8 cellular contexts compared by ENCODE assay signal in the genomic region with DNA sequence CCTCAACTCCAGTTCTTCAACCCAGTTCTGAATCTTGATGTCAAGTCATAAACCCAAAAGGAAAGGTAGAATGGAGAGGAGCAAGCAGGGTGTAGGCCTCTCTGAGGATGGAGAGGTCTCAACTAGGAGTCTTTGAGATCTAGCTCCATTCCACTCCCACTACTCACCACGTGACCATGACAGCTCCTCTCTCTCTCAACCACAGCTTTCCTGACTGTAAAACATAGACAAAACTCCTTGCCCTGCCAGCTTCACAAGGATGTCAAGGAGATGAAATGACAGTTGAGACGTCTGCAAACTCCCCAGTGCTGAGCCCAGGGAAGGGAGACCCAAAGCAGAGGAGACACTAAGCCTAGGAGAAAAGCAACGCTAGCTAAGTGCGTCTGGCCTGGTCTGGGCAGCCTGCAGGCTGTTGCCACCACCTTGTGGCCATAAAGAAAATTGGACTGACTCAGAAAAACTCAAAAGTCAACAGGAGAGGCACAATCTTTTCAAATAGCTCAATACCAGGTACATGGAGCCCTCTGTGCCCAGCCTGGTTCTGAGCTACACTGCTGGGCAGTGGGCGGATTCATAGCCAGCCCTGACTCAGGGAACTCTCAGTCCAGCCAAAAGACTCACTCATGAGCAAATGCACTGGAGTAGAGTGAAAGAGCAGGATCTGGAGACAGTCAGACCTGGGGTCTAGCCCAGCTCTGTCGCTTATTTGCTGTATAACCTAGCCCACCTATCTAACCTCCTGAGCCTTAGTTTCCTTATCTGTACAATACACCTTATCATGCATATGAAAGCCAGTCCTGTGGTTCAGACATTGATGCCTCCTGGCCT. TPM values are rescaled to one million over a fixed set of nuclear protein-coding genes. Genes with fewer than 3 reads are reported as not detected.
DNase-seq lines count a peak whose midpoint lies in the region; ATAC-seq and TF ChIP-seq lines count a peak whose summit lies in the region.

No MANE protein-coding gene starts in this region.

- TF ChIP-seq EP300 in upper lobe of left lung (IDR thresholded peaks at IDR 0.05), result no peak

- peaks cover 22% of the 10 kb centered on the region for H3K36me3 Mint-ChIP-seq in endothelial cell (ENCODE audit: low read depth, unreplicated experiment)

- peaks cover 2% of the 10 kb centered on the region for H3K27me3 Mint-ChIP-seq in endothelial cell (ENCODE audit: unreplicated experiment)

- H3K9me3 ChIP-seq in upper lobe of left lung, result no peaks in the 10 kb centered on the region

- peaks cover 17 to 39% (median 22%) of the 10 kb centered on the region in 4 donors for H3K4me1 ChIP-seq in upper lobe of left lung

- no peaks in the 10 kb centered on the region for H3K9me3 Mint-ChIP-seq in endothelial cell (ENCODE audit: unreplicated experiment)

- H3K27me3 ChIP-seq in GM06990 (replicated peaks; ENCODE audit: control insufficient read depth, insufficient read depth, low read length) (no peaks in the 10 kb centered on the region), upper lobe of left lung (no peaks in the 10 kb centered on the region)

- no peak overlapping the region for H3K4me3 Mint-ChIP-seq in endothelial cell (ENCODE audit: unreplicated experiment)

- H3K4me1 Mint-ChIP-seq in endothelial cell (ENCODE audit: unreplicated experiment), result peaks cover 26% of the 10 kb centered on the region

- H3K4me3 ChIP-seq in GM06990 (replicated peaks; ENCODE audit: low read depth, low read length) (no peak overlapping the region), upper lobe of left lung (no peak overlapping the region)

- ATAC-seq in upper lobe of left lung (ENCODE audit: low FRiP score in 2 of 2), result peak in 1 of 2 donors; percentile 27
- no peak for ATAC-seq in HG03520 (IDR thresholded peaks at IDR 0.05; ENCODE audit: unreplicated experiment)

- in situ Hi-C loops in ACHN (cut with HindIII; ENCODE audit: low pct_ligation_motif_present, low pct_unique_long_range_greater_than_20kb, low sequenced_read_pairs), result no loop called here

- WGBS in upper lobe of left lung, 2 donors, result 37 to 57% methylated on average over 5 to 6 of the region's 6 CpGs

- TF ChIP-seq POLR2A in upper lobe of left lung (IDR thresholded peaks at IDR 0.05), result no peak

- peaks cover 13% of the 10 kb centered on the region for H3K36me3 ChIP-seq in GM06990 (ENCODE audit: control insufficient read depth, insufficient read depth, low read length)
- H3K36me3 ChIP-seq in upper lobe of left lung, result peaks cover 5 to 39% (median 15%) of the 10 kb centered on the region in 4 donors

- TF ChIP-seq CTCF in GM06990 (IDR thresholded peaks at IDR 0.05; ENCODE audit: insufficient read depth, low read length, poor library complexity, severe bottlenecking) (peak; percentile 79), endothelial cell (IDR thresholded peaks at IDR 0.05; ENCODE audit: unreplicated experiment) (peak; percentile 68), upper lobe of left lung (IDR thresholded peaks at IDR 0.05) (peak; percentile 63 to 77 (median 70))

- peak overlapping the region in 1 of 4 donors; percentile 22 for H3K27ac ChIP-seq in upper lobe of left lung

- DNase-seq in ACHN, result peak; percentile 49
- DNase-seq in GM06990 (ENCODE audit: extremely low read depth, insufficient read length), result no peak
- DNase-seq in NCI-H2107 treated with DMSO at 0.1 percent for 48 hours (lab: John Stamatoyannopoulos, UW; ENCODE audit: unreplicated experiment), result peak; percentile 27
- peak; percentile 22 to 29 for DNase-seq in activated CD4-positive, alpha-beta T cell treated with anti-CD3 and anti-CD28 coated beads for 4 hours
- DNase-seq in endothelial cell (ENCODE audit: low spot score), result peak; percentile 32
- peak; percentile 49 for DNase-seq in middle frontal gyrus (ENCODE audit: extremely low spot score, low spot score)
- peak in 1 of 2 donors; percentile 63 for DNase-seq in upper lobe of left lung

- H3K27ac Mint-ChIP-seq in endothelial cell (ENCODE audit: unreplicated experiment), result no peak overlapping the region

RNA-seq across cellular contexts. Expression of gene CLPB, which starts 3.4 kb away (rescaled TPM):
- total RNA-seq in endothelial cell (ENCODE audit: unreplicated experiment) (23.2 TPM), upper lobe of left lung (10 to 100 TPM; 18.9 to 31.4 (median 26.8) TPM)
